8 cellular contexts compared by ENCODE assay signal in the genomic region with DNA sequence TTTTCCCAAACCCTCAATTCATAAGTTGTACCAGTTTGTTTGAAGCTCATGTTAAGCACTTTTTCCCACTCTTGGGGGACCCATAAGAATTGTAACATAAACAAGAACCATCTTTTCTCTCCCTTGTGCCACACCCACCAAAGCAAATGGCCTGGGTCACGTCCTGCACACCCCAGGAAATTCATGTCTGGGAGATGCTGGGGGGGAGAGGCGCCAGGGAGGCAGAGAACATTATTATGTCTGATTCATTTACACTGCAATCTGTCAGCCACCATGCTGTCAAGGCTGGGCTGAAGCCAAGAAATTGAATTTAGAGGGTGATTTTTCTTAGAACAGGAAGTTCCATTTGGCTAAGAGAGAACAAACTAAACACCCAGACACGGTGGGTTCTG.
DNase-seq lines count a peak whose midpoint lies in the region; TF ChIP-seq lines count a peak whose summit lies in the region.

No MANE protein-coding gene starts in this region.

- peaks cover 21 to 30% of the 10 kb centered on the region in 2 donors for H3K4me1 ChIP-seq in muscle layer of duodenum (ENCODE audit: control insufficient read depth in 1 of 2, insufficient read depth in 2 of 2, low read length in 2 of 2)

- peaks cover 23 to 49% of the 10 kb centered on the region in 2 donors for H3K36me3 ChIP-seq in muscle layer of duodenum (ENCODE audit: control insufficient read depth in 1 of 2, insufficient read depth in 2 of 2, low read length in 2 of 2)

- H3K27me3 ChIP-seq in muscle layer of duodenum (ENCODE audit: low read depth, low read length) = no peaks in the 10 kb centered on the region

- POLR2A ChIA-PET in AG04449 (lab: Yijun Ruan, JAX) = interaction anchor here (0.7 to 1.7 kb wide), 3 partner anchors 32 to 77 kb away, joined by 3 to 6 read pairs (median 5); no protein-coding TSS in a partner anchor

- peak overlapping the region; percentile 10 for H3K27ac ChIP-seq in muscle layer of duodenum (ENCODE audit: low read length)

- DNase-seq in AG04449 (ENCODE audit: low read depth, low spot score) = peak; percentile 59
- peak; percentile 83 to 94 for DNase-seq in NCI-H2081 (lab: John Stamatoyannopoulos, UW)
- peak; percentile 91 for DNase-seq in choroid plexus epithelial cell (ENCODE audit: low read depth)
- DNase-seq in stimulated activated CD4-positive, alpha-beta T cell treated with anti-CD3 and anti-CD28 coated beads, Interleukin-2, amount 100 ng/mL, for 24 hours = no peak
- DNase-seq in epidermal melanocyte (ENCODE audit: insufficient read length, low spot score) = no peak
- DNase-seq in NCI-H2107 treated with DMSO at 0.1 percent for 48 hours (lab: John Stamatoyannopoulos, UW; ENCODE audit: unreplicated experiment) = no peak
- no peak for DNase-seq in NCI-H748 treated with DMSO at 0.1 percent for 48 hours (lab: John Stamatoyannopoulos, UW)

- H3K4me3 ChIP-seq in AG04449 (ENCODE audit: low read depth, low read length) (no peak overlapping the region), choroid plexus epithelial cell (ENCODE audit: low read depth, low read length) (no peak overlapping the region), muscle layer of duodenum (ENCODE audit: low read depth in 1 of 2, low read length in 2 of 2) (no peak overlapping the region)

- TF ChIP-seq CTCF in AG04449 (IDR thresholded peaks at IDR 0.05; ENCODE audit: insufficient read depth, low read length, missing control alignments) (no peak), choroid plexus epithelial cell (conservative IDR thresholded peaks at IDR 0.05; ENCODE audit: low read depth, low read length) (no peak)

- CTCF ChIA-PET in AG04449 (lab: Yijun Ruan, JAX) = interaction anchor here (0.7 to 20.5 kb wide), 16 partner anchors 8 to 279 kb away, joined by 3 to 785 read pairs (median 11); a partner anchor contains a TSS

- no peaks in the 10 kb centered on the region for H3K9me3 ChIP-seq in muscle layer of duodenum (ENCODE audit: control insufficient read depth in 1 of 2, low read length in 2 of 2)

Comparison
In these comparisons a context has a peak if more than half of its experiments do, and no peak if none do; other contexts are left out.
1. DNase-seq: peak in AG04449 (single experiment), NCI-H2081 (2 of 2) and choroid plexus epithelial cell (single experiment); none in stimulated activated CD4-positive, alpha-beta T cell treated with anti-CD3 and anti-CD28 coated beads, Interleukin-2, amount 100 ng/mL, for 24 hours (0 of 2), epidermal melanocyte (single experiment), NCI-H2107 treated with DMSO at 0.1 percent for 48 hours (single experiment) and NCI-H748 treated with DMSO at 0.1 percent for 48 hours (single experiment).